1 cellular context compared by ENCODE assay signal in genomic region chr7:55502209-55502608, GRCh38.
TF ChIP-seq lines count a peak whose summit lies in the region.

No MANE protein-coding gene starts in this region.

TF ChIP-seq in WTC11, 78 proteins besides CTCF, POLR2A, EP300 and RAD21 (continued from another document):
- no peak for TF ChIP-seq ZNF219 (CRISPR knock-in tag; IDR thresholded peaks at IDR 0.05; ENCODE audit: borderline replicate concordance)
- TF ChIP-seq E2F4 (CRISPR knock-in tag; IDR thresholded peaks at IDR 0.05; ENCODE audit: borderline replicate concordance, low read depth), result no peak
- no peak for TF ChIP-seq CBFB (CRISPR knock-in tag; IDR thresholded peaks at IDR 0.05; ENCODE audit: low read depth)
- TF ChIP-seq RELA (CRISPR knock-in tag; IDR thresholded peaks at IDR 0.05; ENCODE audit: borderline replicate concordance), result no peak
- no peak for TF ChIP-seq GABPB1 (CRISPR knock-in tag; IDR thresholded peaks at IDR 0.05)
- TF ChIP-seq TEAD4 (CRISPR knock-in tag; IDR thresholded peaks at IDR 0.05), result no peak
